9 cellular contexts compared by ENCODE assay signal in genomic region chr17:37147301-37147812, GRCh38.
DNase-seq lines count a peak whose midpoint lies in the region; ATAC-seq, FAIRE-seq and TF ChIP-seq lines count a peak whose summit lies in the region.
"Had no signal": no experiment of that assay in that cellular context is flagged by ENCODE, and none has a peak within 500 bp of the region (broad histone marks: within the 10 kb centered on the region; RNA-seq: fewer than 3 reads in every experiment).

No MANE protein-coding gene starts in this region.

- H3K4me1 Mint-ChIP-seq in activated T-cell treated with anti-CD3 and anti-CD28 coated beads, Interleukin-2, amount 50 U/mL, for 4 hours (ENCODE audit: low read depth) = peaks cover 4% of the 10 kb centered on the region
- H3K4me1 Mint-ChIP-seq in activated T-cell treated with anti-CD3 and anti-CD28 coated beads, Interleukin-2, amount 50 U/mL, for 24 hours (ENCODE audit: low read depth) = peaks cover 6% of the 10 kb centered on the region
- peaks cover 4% of the 10 kb centered on the region for H3K4me1 Mint-ChIP-seq in activated naive CD8-positive, alpha-beta T cell treated with anti-CD3 and anti-CD28 coated beads, Interleukin-2, amount 50 U/mL, for 24 hours

- no peaks in the 10 kb centered on the region for H4K20me1 ChIP-seq in mammary epithelial cell (ENCODE audit: insufficient read depth, low read length)

- no peak overlapping the region for H3K27ac Mint-ChIP-seq in activated T-cell treated with anti-CD3 and anti-CD28 coated beads, Interleukin-2, amount 50 U/mL, for 24 hours
- no peak overlapping the region for H3K27ac Mint-ChIP-seq in activated naive CD8-positive, alpha-beta T cell treated with anti-CD3 and anti-CD28 coated beads, Interleukin-2, amount 50 U/mL, for 24 hours

- H3K9ac ChIP-seq in mammary epithelial cell (ENCODE audit: insufficient read depth, low read length) = no peak overlapping the region

- H2AFZ ChIP-seq in mammary epithelial cell (ENCODE audit: low read depth, low read length) = no peak overlapping the region

- WGBS in mammary epithelial cell (ENCODE audit: low coverage, missing lambda C conversion rate) = 92% methylated on average over 4 of the region's 4 CpGs
- WGBS in small intestine, 3 donors = 57 to 62% (median 60%) methylated on average over 4 of the region's 4 CpGs

- no peaks in the 10 kb centered on the region for H3K4me1 ChIP-seq in mammary epithelial cell (ENCODE audit: insufficient read depth, low read length)
- no peaks in the 10 kb centered on the region for H3K4me1 ChIP-seq in small intestine (ENCODE audit: control insufficient read depth in 2 of 2, insufficient read depth in 1 of 2, low read depth in 1 of 2, low read length in 1 of 2)
- H3K4me1 ChIP-seq: heart right ventricle had no signal

- in situ Hi-C loops in mammary epithelial cell (cut with MboI; ENCODE audit: low sequenced_read_pairs in 2 of 2) = no loop called here

- peak overlapping the region; percentile 12 for H3K4me3 Mint-ChIP-seq in activated T-cell treated with anti-CD3 and anti-CD28 coated beads, Interleukin-2, amount 50 U/mL, for 4 hours
- H3K4me3 Mint-ChIP-seq in activated T-cell treated with anti-CD3 and anti-CD28 coated beads, Interleukin-2, amount 50 U/mL, for 24 hours = no peak overlapping the region
- H3K4me3 Mint-ChIP-seq in activated naive CD8-positive, alpha-beta T cell treated with anti-CD3 and anti-CD28 coated beads, Interleukin-2, amount 50 U/mL, for 24 hours = no peak overlapping the region

- H3K4me3 ChIP-seq in mammary epithelial cell (replicated peaks in 1 of 3; ENCODE audit: insufficient read depth in 1 of 3, low read depth in 2 of 3, low read length in 3 of 3) (no peak overlapping the region), small intestine (ENCODE audit: low read depth in 1 of 2, low read length in 2 of 2) (no peak overlapping the region)
- H3K4me3 ChIP-seq: heart right ventricle had no signal

- peak; percentile 43 to 63 for ATAC-seq in activated T-cell treated with anti-CD3 and anti-CD28 coated beads, Interleukin-2, amount 50 U/mL, for 4 hours
- ATAC-seq in HG03442 (IDR thresholded peaks at IDR 0.05; ENCODE audit: unreplicated experiment) (peak; percentile 53), GM19455 (IDR thresholded peaks at IDR 0.05; ENCODE audit: unreplicated experiment) (no peak)
- no peak for ATAC-seq in activated naive CD8-positive, alpha-beta T cell treated with anti-CD3 and anti-CD28 coated beads, Interleukin-2, amount 50 U/mL, for 24 hours
- ATAC-seq: heart right ventricle had no signal

- H3K36me3 Mint-ChIP-seq in activated T-cell treated with anti-CD3 and anti-CD28 coated beads, Interleukin-2, amount 50 U/mL, for 4 hours (ENCODE audit: insufficient read depth) = peaks cover 44% of the 10 kb centered on the region
- peaks cover 80% of the 10 kb centered on the region for H3K36me3 Mint-ChIP-seq in activated T-cell treated with anti-CD3 and anti-CD28 coated beads, Interleukin-2, amount 50 U/mL, for 24 hours (ENCODE audit: low read depth)
- peaks cover 40% of the 10 kb centered on the region for H3K36me3 Mint-ChIP-seq in activated naive CD8-positive, alpha-beta T cell treated with anti-CD3 and anti-CD28 coated beads, Interleukin-2, amount 50 U/mL, for 24 hours (ENCODE audit: low read depth)

- no peak for DNase-seq in activated T-cell treated with anti-CD3 and anti-CD28 coated beads, Interleukin-2, amount 50 U/mL, for 4 hours
- DNase-seq in activated T-cell treated with anti-CD3 and anti-CD28 coated beads, Interleukin-2, amount 50 U/mL, for 24 hours = no peak
- peak; percentile 50 for DNase-seq in mammary epithelial cell
- peak; percentile 29 for DNase-seq in small intestine
- DNase-seq in activated naive CD8-positive, alpha-beta T cell treated with anti-CD3 and anti-CD28 coated beads, Interleukin-2, amount 50 U/mL, for 24 hours = no peak
- no peak for DNase-seq in AG08395 (ENCODE audit: low spot score)

- dilution Hi-C loops in mammary epithelial cell (cut with HindIII; ENCODE audit: low sequenced_read_pairs) = no loop called here

- H3K79me2 ChIP-seq in mammary epithelial cell (ENCODE audit: insufficient read depth, low read length) = no peaks in the 10 kb centered on the region

- intact Hi-C loops in mammary epithelial cell (cut with micrococcal nuclease) = no loop called here

- FAIRE-seq in small intestine (lab: Jason Lieb, UNC) = no peak

- peaks cover 14% of the 10 kb centered on the region for H3K36me3 ChIP-seq in mammary epithelial cell (ENCODE audit: insufficient read depth, low read length)
- peaks cover 3 to 5% of the 10 kb centered on the region in 2 donors for H3K36me3 ChIP-seq in small intestine (ENCODE audit: control insufficient read depth in 2 of 2, insufficient read depth in 2 of 2, low read length in 2 of 2)

- H3K9me3 ChIP-seq in mammary epithelial cell (replicated peaks; ENCODE audit: insufficient read depth, low read length) (no peaks in the 10 kb centered on the region), small intestine (ENCODE audit: control insufficient read depth, low read depth) (no peaks in the 10 kb centered on the region)
- H3K9me3 ChIP-seq: heart right ventricle had no signal

- H3K27me3 ChIP-seq in mammary epithelial cell (ENCODE audit: insufficient read depth, low read length) (no peaks in the 10 kb centered on the region), small intestine (ENCODE audit: control insufficient read depth in 2 of 2, insufficient read depth in 2 of 2, low read length in 2 of 2) (no peaks in the 10 kb centered on the region)
- H3K27me3 ChIP-seq: heart right ventricle had no signal

- no peaks in the 10 kb centered on the region for H3K9me3 Mint-ChIP-seq in activated T-cell treated with anti-CD3 and anti-CD28 coated beads, Interleukin-2, amount 50 U/mL, for 4 hours
- H3K9me3 Mint-ChIP-seq in activated T-cell treated with anti-CD3 and anti-CD28 coated beads, Interleukin-2, amount 50 U/mL, for 24 hours = no peaks in the 10 kb centered on the region
- no peaks in the 10 kb centered on the region for H3K9me3 Mint-ChIP-seq in activated naive CD8-positive, alpha-beta T cell treated with anti-CD3 and anti-CD28 coated beads, Interleukin-2, amount 50 U/mL, for 24 hours

- no peak for TF ChIP-seq CTCF in mammary epithelial cell (conservative IDR thresholded peaks at IDR 0.05 in 1 of 2, IDR thresholded peaks at IDR 0.05 in 1 of 2; ENCODE audit: extremely low read depth in 1 of 2, insufficient read depth in 1 of 2, low read depth in 1 of 2, low read length in 2 of 2)

- CTCF ChIA-PET in mammary epithelial cell (lab: Charles Lee; ENCODE audit: low non-redundant PET) = no interaction called here

- H3K27ac ChIP-seq in mammary epithelial cell (ENCODE audit: insufficient read depth, low read depth, low read length) (no peak overlapping the region), small intestine (ENCODE audit: low read depth in 1 of 2, low read length in 1 of 2) (no peak overlapping the region)
- H3K27ac ChIP-seq: heart right ventricle had no signal

- BruUV-seq in mammary epithelial cell (replicated peaks; lab: Mats Ljungman, UMichigan) = no TSS peak

- no peaks in the 10 kb centered on the region for H3K27me3 Mint-ChIP-seq in activated T-cell treated with anti-CD3 and anti-CD28 coated beads, Interleukin-2, amount 50 U/mL, for 4 hours (ENCODE audit: low read depth)
- H3K27me3 Mint-ChIP-seq in activated T-cell treated with anti-CD3 and anti-CD28 coated beads, Interleukin-2, amount 50 U/mL, for 24 hours = no peaks in the 10 kb centered on the region
- H3K27me3 Mint-ChIP-seq in activated naive CD8-positive, alpha-beta T cell treated with anti-CD3 and anti-CD28 coated beads, Interleukin-2, amount 50 U/mL, for 24 hours = no peaks in the 10 kb centered on the region

- H3K4me2 ChIP-seq in mammary epithelial cell (ENCODE audit: insufficient read depth, low read depth, low read length) = no peak overlapping the region

Comparison
In these comparisons a context has a peak if more than half of its experiments do, and no peak if none do; other contexts are left out.
1. ATAC-seq: peak in activated T-cell treated with anti-CD3 and anti-CD28 coated beads, Interleukin-2, amount 50 U/mL, for 4 hours (2 of 2) and HG03442 (single experiment); none in activated naive CD8-positive, alpha-beta T cell treated with anti-CD3 and anti-CD28 coated beads, Interleukin-2, amount 50 U/mL, for 24 hours (single experiment) and GM19455 (single experiment).
2. DNase-seq: peak in mammary epithelial cell (single experiment) and small intestine (single experiment); none in activated T-cell treated with anti-CD3 and anti-CD28 coated beads, Interleukin-2, amount 50 U/mL, for 4 hours (single experiment), activated T-cell treated with anti-CD3 and anti-CD28 coated beads, Interleukin-2, amount 50 U/mL, for 24 hours (single experiment), activated naive CD8-positive, alpha-beta T cell treated with anti-CD3 and anti-CD28 coated beads, Interleukin-2, amount 50 U/mL, for 24 hours (single experiment) and AG08395 (single experiment).